9 cellular contexts compared by ENCODE assay signal in the genomic region with DNA sequence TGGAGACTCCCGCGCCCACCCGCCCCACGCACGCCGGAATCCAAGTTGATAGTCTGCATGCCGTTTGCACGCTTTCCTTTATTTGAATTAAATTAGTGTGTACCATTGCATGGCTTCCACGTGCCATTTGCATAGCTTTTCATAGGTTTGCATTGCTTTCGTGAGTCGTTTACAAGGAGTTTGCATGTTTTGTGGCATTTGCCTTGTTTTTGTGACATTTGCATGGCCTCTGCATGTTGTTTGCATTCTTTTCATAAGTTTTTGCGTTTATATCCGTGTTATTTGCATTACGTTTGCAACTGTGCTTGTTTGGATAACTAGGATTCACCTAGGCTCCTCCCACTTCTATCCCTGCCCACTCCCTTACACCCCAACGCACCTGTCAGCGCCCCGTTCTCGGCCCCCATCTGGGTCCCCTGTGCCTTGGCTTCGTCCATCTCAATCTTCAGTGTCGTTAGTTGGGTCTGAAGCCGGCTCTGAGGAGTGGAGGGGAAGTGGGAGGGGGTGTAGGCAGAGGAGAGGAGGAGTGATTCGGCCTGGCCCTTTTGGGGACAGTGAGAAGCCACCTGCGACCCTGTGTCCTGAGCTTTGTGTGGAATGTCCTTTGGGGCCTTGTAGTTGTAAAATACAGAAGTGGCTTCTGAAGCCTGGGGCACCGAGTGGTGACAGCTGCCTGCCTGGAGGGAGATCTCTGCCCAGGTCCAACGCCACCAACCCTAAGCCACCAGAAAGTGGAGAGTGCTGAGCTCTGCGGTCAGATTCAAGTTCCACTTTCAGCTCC. TPM values are rescaled to one million over a fixed set of nuclear protein-coding genes. Genes with fewer than 3 reads are reported as not detected.
DNase-seq lines count a peak whose midpoint lies in the region; ATAC-seq and TF ChIP-seq lines count a peak whose summit lies in the region.
"Had no signal": no experiment of that assay in that cellular context is flagged by ENCODE, and none has a peak within 500 bp of the region (broad histone marks: within the 10 kb centered on the region; RNA-seq: fewer than 3 reads in every experiment).

No MANE protein-coding gene starts in this region.

- H3K27ac Mint-ChIP-seq in CD14-positive monocyte, result peak overlapping the region in 6 of 7 donors; percentile 7 to 88 (median 31)

- no peak overlapping the region for H3K9ac ChIP-seq in iPS-18a (ENCODE audit: low read length)

- H3K4me3 ChIP-seq in iPS-18a (ENCODE audit: low read length), result peak overlapping the region; percentile 80
- peak overlapping the region; percentile 43 for H3K4me3 ChIP-seq in suprapubic skin

- H3K27me3 Mint-ChIP-seq in CD14-positive monocyte (ENCODE audit: low read depth in 3 of 3), result peaks cover 17 to 27% (median 22%) of the 10 kb centered on the region in 3 donors

- H3K36me3 Mint-ChIP-seq in CD14-positive monocyte, result peaks cover 0 to 2% of the 10 kb centered on the region in 2 donors

- H3K4me1 ChIP-seq in iPS-18a (ENCODE audit: control insufficient read depth, low read depth, low read length), result peaks cover 4% of the 10 kb centered on the region
- peaks cover 22% of the 10 kb centered on the region for H3K4me1 ChIP-seq in suprapubic skin

- intact Hi-C loops in CD14-positive monocyte (cut with micrococcal nuclease), result no loop called here

- ATAC-seq in HG02759 (IDR thresholded peaks at IDR 0.05; ENCODE audit: unreplicated experiment) (peak; percentile 14), HG02642 (IDR thresholded peaks at IDR 0.05; ENCODE audit: poor library complexity, unreplicated experiment) (no peak), HG03095 (IDR thresholded peaks at IDR 0.05; ENCODE audit: unreplicated experiment) (no peak)

- no peaks in the 10 kb centered on the region for H3K36me3 ChIP-seq in iPS-18a (ENCODE audit: control insufficient read depth, low read depth, low read length)
- H3K36me3 ChIP-seq in suprapubic skin, result no peaks in the 10 kb centered on the region
- H3K36me3 ChIP-seq: pancreas had no signal

- H3K9me3 ChIP-seq in iPS-18a (ENCODE audit: control insufficient read depth, low read depth, low read length), result peaks cover 5% of the 10 kb centered on the region
- no peaks in the 10 kb centered on the region for H3K9me3 ChIP-seq in suprapubic skin
- H3K9me3 ChIP-seq: pancreas had no signal

- H3K27me3 ChIP-seq in iPS-18a (ENCODE audit: control insufficient read depth, insufficient read depth, low read length) (peaks cover 8% of the 10 kb centered on the region), suprapubic skin (peaks cover 14% of the 10 kb centered on the region)

- DNase-seq in CD14-positive monocyte (ENCODE audit: low spot score), result no peak
- no peak for DNase-seq in suprapubic skin (ENCODE audit: low spot score in 2 of 2)
- no peak for DNase-seq in NCI-H1417 (lab: John Stamatoyannopoulos, UW)

- TF ChIP-seq EP300 in suprapubic skin (IDR thresholded peaks at IDR 0.05), result no peak

- H3K4me3 Mint-ChIP-seq in CD14-positive monocyte, result peak overlapping the region; percentile 55 to 87

- TF ChIP-seq POLR2A in suprapubic skin (IDR thresholded peaks at IDR 0.05), result no peak

- TF ChIP-seq CTCF in CD14-positive monocyte (IDR thresholded peaks at IDR 0.05) (peak; percentile 6), VCaP (conservative IDR thresholded peaks at IDR 0.05) (peak; percentile 66), suprapubic skin (IDR thresholded peaks at IDR 0.05) (no peak)

- WGBS in suprapubic skin, result 7% methylated on average over 25 of the region's 26 CpGs

- H3K27ac ChIP-seq in VCaP (peak overlapping the region; percentile 31; the same call in 1 of the 2 replicates), iPS-18a (ENCODE audit: low read length) (no peak overlapping the region), suprapubic skin (no peak overlapping the region)
- H3K27ac ChIP-seq: pancreas had no signal

- peaks cover 30% of the 10 kb centered on the region for H3K4me1 Mint-ChIP-seq in CD14-positive monocyte

- H3K9me3 Mint-ChIP-seq in CD14-positive monocyte, result peaks cover 4 to 18% (median 11%) of the 10 kb centered on the region in 7 donors

RNA-seq across cellular contexts. Expression of gene CCDC194, which starts 2.4 kb away (rescaled TPM):
- polyA plus RNA-seq in CD14-positive monocyte, result not detected
- total RNA-seq in suprapubic skin, result not detected
- polyA plus RNA-seq: pancreas had no signal

RNA-seq across cellular contexts. Expression of gene BST2, which starts 13.9 kb away (rescaled TPM):
- polyA plus RNA-seq in CD14-positive monocyte, result 100 to 1,000 TPM; 272 to 284 TPM
- total RNA-seq in suprapubic skin, result 10 to 100 TPM in 2 of 4 donors, 1 to 10 TPM in 2; 6.6 to 19.7 (median 10.5) TPM

RNA-seq across cellular contexts. Expression of gene PLVAP, which starts 14.4 kb away (rescaled TPM):
- polyA plus RNA-seq in CD14-positive monocyte, result under 1 TPM in 1 of 2 donors, not detected in 1; 0.08 TPM
- 10 to 100 TPM; 25.5 to 83.1 (median 26.6) TPM for total RNA-seq in suprapubic skin

RNA-seq across cellular contexts. Expression of gene MVB12A, which starts 28.3 kb away (rescaled TPM):
- 10 to 100 TPM; 43.2 to 43.7 TPM for polyA plus RNA-seq in CD14-positive monocyte
- 10 to 100 TPM; 44.2 to 71.3 (median 60.5) TPM for total RNA-seq in suprapubic skin

RNA-seq across cellular contexts. Expression of gene GTPBP3, which starts 54.2 kb away (rescaled TPM):
- 1 to 10 TPM; 1.0 to 1.7 TPM for polyA plus RNA-seq in CD14-positive monocyte
- 10 to 100 TPM; 18.7 to 29.0 (median 25.2) TPM for total RNA-seq in suprapubic skin

Comparison
In these comparisons a context has a peak if more than half of its experiments do, and no peak if none do; other contexts are left out.
1. CTCF ChIP-seq: peak in CD14-positive monocyte (single experiment) and VCaP (single experiment); none in suprapubic skin (0 of 2).